ENCODE assay signal across 19 cellular contexts in the genomic region with DNA sequence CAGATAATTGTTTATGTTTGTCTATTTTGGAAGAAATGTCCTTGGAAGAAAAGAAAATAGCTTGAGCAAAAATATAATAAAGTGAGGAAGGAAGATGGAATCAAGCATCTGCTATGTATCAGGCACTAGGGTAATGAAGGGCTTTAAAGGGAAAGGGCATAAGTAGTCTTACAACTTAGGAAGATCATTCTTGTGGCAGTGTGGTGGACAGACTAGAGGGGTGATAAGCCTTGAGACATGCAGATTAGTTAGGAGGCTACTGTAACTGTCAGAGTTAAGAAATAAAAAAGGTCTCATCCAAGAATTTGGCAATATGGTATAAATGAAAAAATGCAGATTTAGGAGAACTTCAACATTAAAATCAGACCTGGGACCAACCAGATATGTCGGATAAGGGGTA. TPM values are rescaled to one million over a fixed set of nuclear protein-coding genes. Genes with fewer than 3 reads are reported as not detected.
DNase-seq lines count a peak whose midpoint lies in the region; ATAC-seq and TF ChIP-seq lines count a peak whose summit lies in the region.
"Had no signal": no experiment of that assay in that cellular context is flagged by ENCODE, and none has a peak within 500 bp of the region (broad histone marks: within the 10 kb centered on the region; RNA-seq: fewer than 3 reads in every experiment).

No MANE protein-coding gene starts in this region.

- H3K9me2 ChIP-seq in GM23248 (ENCODE audit: insufficient read depth), result no peaks in the 10 kb centered on the region

- no peak for ATAC-seq in HG03469 (IDR thresholded peaks at IDR 0.05; ENCODE audit: unreplicated experiment)

- H3K27ac ChIP-seq in WERI-Rb-1 (no peak overlapping the region), GM23248 (no peak overlapping the region)
- H3K27ac ChIP-seq: SJCRH30 had no signal

- H3K36me3 ChIP-seq in WERI-Rb-1 (peaks cover 7% of the 10 kb centered on the region), GM23248 (ENCODE audit: low read depth) (no peaks in the 10 kb centered on the region; the same call in 1 of the 2 replicates)

- H3K4me1 ChIP-seq in GM23248 (ENCODE audit: insufficient read depth), result no peaks in the 10 kb centered on the region; the same call in 1 of the 2 replicates

- H4K20me1 ChIP-seq in GM23248 (ENCODE audit: insufficient read depth), result peaks cover 3% of the 10 kb centered on the region; the same call in 1 of the 2 replicates

- H3K27me3 ChIP-seq in WERI-Rb-1 (ENCODE audit: insufficient read depth, low read depth, severe bottlenecking), result no peaks in the 10 kb centered on the region
- no peaks in the 10 kb centered on the region for H3K27me3 ChIP-seq in GM23248 (replicated peaks; ENCODE audit: insufficient read depth)
- H3K27me3 ChIP-seq: SJCRH30 had no signal

- peaks cover 40% of the 10 kb centered on the region for H3K4me1 Mint-ChIP-seq in HFFc6 (ENCODE audit: low read depth)

- TF ChIP-seq CTCF in HFFc6 (IDR thresholded peaks at IDR 0.05) (no peak), WERI-Rb-1 (IDR thresholded peaks at IDR 0.05; ENCODE audit: low read depth, low read length) (no peak)

- H3K36me3 Mint-ChIP-seq in HFFc6 (ENCODE audit: low read depth), result peaks cover 15% of the 10 kb centered on the region

- no peaks in the 10 kb centered on the region for H3F3A ChIP-seq in GM23248 (ENCODE audit: insufficient read depth)

- H3K79me2 ChIP-seq in GM23248 (ENCODE audit: insufficient read depth), result peaks cover 95% of the 10 kb centered on the region

- in situ Hi-C loops in GM23248 (cut with MboI), result no loop called here

- peak; percentile 30 for DNase-seq in NCI-H82 (lab: John Stamatoyannopoulos, UW)
- DNase-seq in NCI-H82 treated with DMSO at 0.1 percent for 48 hours (lab: John Stamatoyannopoulos, UW; ENCODE audit: unreplicated experiment), result no peak
- DNase-seq in HFFc6, result no peak
- peak; percentile 30 for DNase-seq in WERI-Rb-1
- DNase-seq in erythroblast (lab: John Stamatoyannopoulos, UW), result peak; percentile 55 to 61
- no peak for DNase-seq in GM23248
- DNase-seq in GM19240 (ENCODE audit: insufficient read length, low spot score), result no peak
- DNase-seq: 8988T; CD8-positive, alpha-beta memory T cell; DND-41; GDM1; IMR-90; Kasumi-1; NCI-H1105 treated with DMSO at 0.1 percent for 48 hours; NCI-H187 treated with DMSO at 0.1 percent for 48 hours; NCI-H526 treated with DMSO at 0.1 percent for 48 hours; NK-92 treated with Interleukin-12 subunit alpha and Interleukin-12 subunit beta, amount 100 ng/mL, for 24 hours; SJCRH30 had no signal

- no peak overlapping the region for H3K4me3 Mint-ChIP-seq in HFFc6

- no peaks in the 10 kb centered on the region; the same call in 1 of the 2 replicates for H3K9me3 Mint-ChIP-seq in HFFc6
- H3K9me3 Mint-ChIP-seq: CD8-positive, alpha-beta memory T cell had no signal

- WGBS in GM23248 (ENCODE audit: low coverage in 1 of 2, low lambda C conversion rate in 2 of 2, missing lambda C conversion rate in 2 of 2), 2 experiments, result 95 to 100% methylated on average over 1 of the region's 1 CpG

- H3K27me3 Mint-ChIP-seq in HFFc6 (ENCODE audit: insufficient read depth), result no peaks in the 10 kb centered on the region
- H3K27me3 Mint-ChIP-seq: CD8-positive, alpha-beta memory T cell had no signal

- no peak for TF ChIP-seq POLR2A in erythroblast (IDR thresholded peaks at IDR 0.05; ENCODE audit: low read length)

- peak overlapping the region; percentile 4; the same call in 1 of the 2 replicates for H3K27ac Mint-ChIP-seq in HFFc6

- H2AFZ ChIP-seq in GM23248, result no peak overlapping the region

- no peak overlapping the region for H3K9ac ChIP-seq in GM23248

- no peaks in the 10 kb centered on the region for H3K9me3 ChIP-seq in WERI-Rb-1 (ENCODE audit: severe bottlenecking)
- no peaks in the 10 kb centered on the region for H3K9me3 ChIP-seq in GM23248 (ENCODE audit: low read depth)
- H3K9me3 ChIP-seq: SJCRH30 had no signal

- H3K4me2 ChIP-seq in GM23248 (ENCODE audit: unreplicated experiment), result no peak overlapping the region

- H3K4me3 ChIP-seq in WERI-Rb-1 (ENCODE audit: low read depth, low read length), result no peak overlapping the region
- H3K4me3 ChIP-seq in GM23248, result no peak overlapping the region
- H3K4me3 ChIP-seq: SJCRH30 had no signal

RNA-seq across cellular contexts. Expression of gene FAM222B, which starts 14.9 kb away (rescaled TPM):
- 10 to 100 TPM; 14.5 to 17.2 (median 16.6) TPM for total RNA-seq in HFFc6 (2021; fragmentation: NEBNext Ultra II Directional; extraction: Animal tissue kit (Norgen Biotek cat#: 25700))
- 7.6 and 12.9 TPM in 2 replicates for total RNA-seq in GM23248 (2014; rRNA removed; shearing (Covaris generic))
- polyA plus RNA-seq in GM23248 (2016; fragmentation: Nextera tagmentation; extraction: Ambion mirVana), result 11.1 and 11.4 TPM in 2 replicates

RNA-seq across cellular contexts. Expression of gene ERAL1, which starts 27.1 kb away (rescaled TPM):
- total RNA-seq in HFFc6 (2021; fragmentation: NEBNext Ultra II Directional; extraction: Animal tissue kit (Norgen Biotek cat#: 25700)), result 10 to 100 TPM; 43.3 to 55.1 (median 46.1) TPM
- total RNA-seq in GM23248 (2014; rRNA removed; shearing (Covaris generic)), result 34.8 and 40.2 TPM in 2 replicates
- 58.1 and 60.0 TPM in 2 replicates for polyA plus RNA-seq in GM23248 (2016; fragmentation: Nextera tagmentation; extraction: Ambion mirVana)

Comparison
In these comparisons a context has a peak if more than half of its experiments do, and no peak if none do; other contexts are left out.
1. DNase-seq: peak in NCI-H82 (single experiment), WERI-Rb-1 (single experiment) and erythroblast (2 of 2); none in NCI-H82 treated with DMSO at 0.1 percent for 48 hours (single experiment), HFFc6 (single experiment), GM23248 (single experiment) and GM19240 (single experiment).